Comparison of ENCODE assay signal across 8 cellular contexts in the genomic region with DNA sequence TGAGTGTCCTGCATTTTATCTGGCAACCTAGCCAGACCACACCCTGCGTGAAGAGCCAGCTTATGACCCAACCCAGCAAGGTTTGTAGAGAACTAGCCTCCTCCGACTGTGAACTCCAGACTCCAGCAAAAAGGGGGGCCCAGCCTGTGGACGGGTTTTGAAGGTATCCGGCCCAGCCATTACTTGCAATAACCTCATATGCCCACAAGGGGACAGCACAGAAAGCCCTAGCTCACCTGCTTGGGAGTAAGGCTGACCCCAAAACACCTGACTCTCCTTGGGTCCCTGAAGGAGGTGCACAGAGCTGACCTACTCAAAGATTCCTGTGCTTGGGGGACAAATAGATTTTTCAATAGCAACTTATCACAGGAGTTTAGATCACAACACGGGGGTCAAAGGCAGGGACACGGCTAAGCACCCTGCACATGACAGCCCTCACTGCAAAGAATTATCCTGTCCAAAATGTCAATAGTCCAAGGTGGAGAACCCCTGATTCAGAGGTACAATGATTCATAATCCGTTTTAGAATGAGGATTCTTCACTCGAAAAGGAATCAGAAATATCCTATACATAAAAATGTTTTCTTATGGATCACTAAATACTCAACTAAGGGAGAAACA. TPM values are rescaled to one million over a fixed set of nuclear protein-coding genes. Genes with fewer than 3 reads are reported as not detected.
DNase-seq lines count a peak whose midpoint lies in the region; ATAC-seq and TF ChIP-seq lines count a peak whose summit lies in the region.

No MANE protein-coding gene starts in this region.

- TF ChIP-seq CTCF in endodermal cell (conservative IDR thresholded peaks at IDR 0.05): peak; percentile 90
- peak; percentile 82 for TF ChIP-seq CTCF in parathyroid adenoma (IDR thresholded peaks at IDR 0.05)

- ATAC-seq in GM19438 (IDR thresholded peaks at IDR 0.05; ENCODE audit: low read depth, unreplicated experiment) (peak; percentile 61), GM19023 (IDR thresholded peaks at IDR 0.05; ENCODE audit: unreplicated experiment) (no peak)

- 43 to 49% methylated on average over 5 to 7 of the region's 8 CpGs for WGBS in endodermal cell (ENCODE audit: insufficient coverage in 1 of 2, insufficient read length in 1 of 2), 2 experiments

- H2AFZ ChIP-seq in parathyroid adenoma: no peak overlapping the region

- H3K27ac Mint-ChIP-seq in CD8-positive, alpha-beta memory T cell: no peak overlapping the region
- H3K27ac Mint-ChIP-seq in endodermal cell: no peak overlapping the region

- no peaks in the 10 kb centered on the region for H3K36me3 Mint-ChIP-seq in CD8-positive, alpha-beta memory T cell
- H3K36me3 Mint-ChIP-seq in endodermal cell (ENCODE audit: low read depth): no peaks in the 10 kb centered on the region

- H3K9ac ChIP-seq in endodermal cell (ENCODE audit: extremely low read depth, low read length, poor library complexity, severe bottlenecking) (no peak overlapping the region), parathyroid adenoma (no peak overlapping the region)

- no peak overlapping the region for H3K4me3 ChIP-seq in CD8-positive, alpha-beta memory T cell (ENCODE audit: low read length)
- no peak overlapping the region for H3K4me3 ChIP-seq in endodermal cell (ENCODE audit: low read length)
- H3K4me3 ChIP-seq in parathyroid adenoma (ENCODE audit: low read depth, low read length): no peak overlapping the region

- no peaks in the 10 kb centered on the region for H3K27me3 ChIP-seq in CD8-positive, alpha-beta memory T cell (ENCODE audit: insufficient read depth, low read length, poor library complexity, severe bottlenecking)
- peaks cover 5% of the 10 kb centered on the region for H3K27me3 ChIP-seq in endodermal cell (ENCODE audit: control insufficient read depth, insufficient read depth, low read length, poor library complexity, severe bottlenecking)
- H3K27me3 ChIP-seq in parathyroid adenoma (ENCODE audit: control insufficient read depth, insufficient read depth, low read length): no peaks in the 10 kb centered on the region

- DNase-seq in CD8-positive, alpha-beta memory T cell: peak; percentile 13 to 62 (median 29)
- peak; percentile 5 for DNase-seq in HPDE6-E6E7 (ENCODE audit: extremely low spot score)
- DNase-seq in activated CD4-positive, alpha-beta T cell treated with anti-CD3 and anti-CD28 coated beads for 4 hours: peak; percentile 36 to 52
- peak; percentile 89 for DNase-seq in endodermal cell
- DNase-seq in NCI-H1694 (lab: John Stamatoyannopoulos, UW): no peak

- H3K27me3 Mint-ChIP-seq in CD8-positive, alpha-beta memory T cell: peaks cover 9 to 42% of the 10 kb centered on the region in 2 donors
- H3K27me3 Mint-ChIP-seq in endodermal cell (ENCODE audit: insufficient read depth): peaks cover 23% of the 10 kb centered on the region

- no peak overlapping the region for H3K4me2 ChIP-seq in parathyroid adenoma (ENCODE audit: low read length)

- H3K27ac ChIP-seq in CD8-positive, alpha-beta memory T cell (ENCODE audit: low read depth, low read length): no peak overlapping the region
- H3K27ac ChIP-seq in endodermal cell (ENCODE audit: low read depth, low read length) (no peak overlapping the region), parathyroid adenoma (no peak overlapping the region)

- no peaks in the 10 kb centered on the region for H3K4me1 ChIP-seq in CD8-positive, alpha-beta memory T cell (ENCODE audit: insufficient read depth, low read length)
- H3K4me1 ChIP-seq in endodermal cell (ENCODE audit: control insufficient read depth, insufficient read depth, low read length): no peaks in the 10 kb centered on the region
- peaks cover 6% of the 10 kb centered on the region for H3K4me1 ChIP-seq in parathyroid adenoma

- H3K36me3 ChIP-seq in CD8-positive, alpha-beta memory T cell (ENCODE audit: insufficient read depth, low read length): no peaks in the 10 kb centered on the region
- no peaks in the 10 kb centered on the region for H3K36me3 ChIP-seq in endodermal cell (ENCODE audit: control insufficient read depth, insufficient read depth, low read length)
- H3K36me3 ChIP-seq in parathyroid adenoma (ENCODE audit: control insufficient read depth, insufficient read depth, low read length): no peaks in the 10 kb centered on the region

- H3K79me2 ChIP-seq in parathyroid adenoma: no peaks in the 10 kb centered on the region

- CTCF ChIA-PET in CD8-positive, alpha-beta memory T cell (lab: Charles Lee): interaction anchor here (1.0 to 4.0 kb wide), 9 partner anchors 9 to 576 kb away, joined by 3 to 14 read pairs (median 3); no protein-coding TSS in a partner anchor

- no peaks in the 10 kb centered on the region for H3K9me3 ChIP-seq in CD8-positive, alpha-beta memory T cell (ENCODE audit: low read length)
- H3K9me3 ChIP-seq in endodermal cell (ENCODE audit: control insufficient read depth, low read length) (no peaks in the 10 kb centered on the region), parathyroid adenoma (ENCODE audit: control insufficient read depth, low read length) (no peaks in the 10 kb centered on the region)

- H3K9me3 Mint-ChIP-seq in CD8-positive, alpha-beta memory T cell: no peaks in the 10 kb centered on the region
- no peaks in the 10 kb centered on the region for H3K9me3 Mint-ChIP-seq in endodermal cell

- H3K4me1 Mint-ChIP-seq in CD8-positive, alpha-beta memory T cell: peaks cover 0 to 4% (median 0%) of the 10 kb centered on the region in 3 donors
- peaks cover 6% of the 10 kb centered on the region for H3K4me1 Mint-ChIP-seq in endodermal cell

- H3K4me3 Mint-ChIP-seq in CD8-positive, alpha-beta memory T cell: no peak overlapping the region
- H3K4me3 Mint-ChIP-seq in endodermal cell: no peak overlapping the region

- POLR2A ChIA-PET in CD8-positive, alpha-beta memory T cell (lab: Charles Lee): no interaction called here

RNA-seq across cellular contexts. Expression of a gene that starts 4.5 kb away (rescaled TPM):
- total RNA-seq in CD8-positive, alpha-beta memory T cell: not detected
- polyA plus RNA-seq in CD8-positive, alpha-beta memory T cell: not detected
- total RNA-seq in endodermal cell: 1 to 10 TPM; 2.7 to 4.1 TPM
- polyA plus RNA-seq in endodermal cell (2013, experiment 1 of 2): 0.28 TPM
- polyA plus RNA-seq in endodermal cell (2013, experiment 2 of 2): 0.50 TPM

RNA-seq across cellular contexts. Expression of a gene that starts 26.1 kb away (rescaled TPM):
- 1 to 10 TPM; 6.0 to 8.1 TPM for total RNA-seq in CD8-positive, alpha-beta memory T cell
- polyA plus RNA-seq in CD8-positive, alpha-beta memory T cell: 13.7 TPM
- 10 to 100 TPM; 33.2 to 36.9 TPM for total RNA-seq in endodermal cell
- polyA plus RNA-seq in endodermal cell (2013, experiment 1 of 2): 16.0 TPM
- polyA plus RNA-seq in endodermal cell (2013, experiment 2 of 2): 14.1 TPM

RNA-seq across cellular contexts. Expression of a gene that starts 52.5 kb away (rescaled TPM):
- not detected for total RNA-seq in CD8-positive, alpha-beta memory T cell
- polyA plus RNA-seq in CD8-positive, alpha-beta memory T cell: not detected
- under 1 TPM; 0.15 to 0.22 TPM for total RNA-seq in endodermal cell
- polyA plus RNA-seq in endodermal cell (2013, experiment 1 of 2): not detected
- not detected for polyA plus RNA-seq in endodermal cell (2013, experiment 2 of 2)

RNA-seq across cellular contexts. Expression of a gene that starts 58.3 kb away (rescaled TPM):
- not detected for total RNA-seq in CD8-positive, alpha-beta memory T cell
- polyA plus RNA-seq in CD8-positive, alpha-beta memory T cell: not detected
- not detected for total RNA-seq in endodermal cell
- polyA plus RNA-seq in endodermal cell (2013, experiment 1 of 2): not detected
- polyA plus RNA-seq in endodermal cell (2013, experiment 2 of 2): not detected
